Comparison of ENCODE assay signal across 1 cellular context in genomic region chr6:155491421-155491820, GRCh38.
TF ChIP-seq lines count a peak whose summit lies in the region.

No MANE protein-coding gene starts in this region.

TF ChIP-seq in HepG2, 621 proteins besides CTCF, POLR2A, EP300 and RAD21 (continued from another document and continues in another):
- TF ChIP-seq, protein P1, sequence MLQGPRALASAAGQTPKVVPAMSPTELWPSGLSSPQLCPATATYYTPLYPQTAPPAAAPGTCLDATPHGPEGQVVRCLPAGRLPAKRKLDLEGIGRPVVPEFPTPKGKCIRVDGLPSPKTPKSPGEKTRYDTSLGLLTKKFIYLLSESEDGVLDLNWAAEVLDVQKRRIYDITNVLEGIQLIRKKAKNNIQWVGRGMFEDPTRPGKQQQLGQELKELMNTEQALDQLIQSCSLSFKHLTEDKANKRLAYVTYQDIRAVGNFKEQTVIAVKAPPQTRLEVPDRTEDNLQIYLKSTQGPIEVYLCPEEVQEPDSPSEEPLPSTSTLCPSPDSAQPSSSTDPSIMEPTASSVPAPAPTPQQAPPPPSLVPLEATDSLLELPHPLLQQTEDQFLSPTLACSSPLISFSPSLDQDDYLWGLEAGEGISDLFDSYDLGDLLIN (CRISPR knock-in tag; IDR thresholded peaks at IDR 0.05; ENCODE audit: borderline replicate concordance), result no peak
- TF ChIP-seq, protein P2, sequence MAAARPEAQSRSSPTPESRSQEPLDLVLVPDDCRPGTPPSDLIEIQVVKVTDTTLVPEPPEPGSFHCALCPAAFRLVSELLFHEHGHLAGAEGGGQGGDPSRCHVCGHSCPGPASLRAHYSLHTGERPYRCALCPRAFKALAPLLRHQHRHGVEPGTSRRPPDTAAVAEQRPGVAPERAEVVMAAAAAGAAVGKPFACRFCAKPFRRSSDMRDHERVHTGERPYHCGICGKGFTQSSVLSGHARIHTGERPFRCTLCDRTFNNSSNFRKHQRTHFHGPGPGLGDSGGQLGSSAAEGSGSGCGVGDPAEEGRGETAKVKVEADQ (CRISPR knock-in tag; IDR thresholded peaks at IDR 0.05; ENCODE audit: borderline replicate concordance), result no peak
- TF ChIP-seq FOXK1 (CRISPR knock-in tag; IDR thresholded peaks at IDR 0.05; ENCODE audit: borderline replicate concordance, low read depth) (peak; percentile 94; the same call in 1 of the 2 replicates), RCOR2 (CRISPR knock-in tag; IDR thresholded peaks at IDR 0.05) (peak; percentile 87), SETDB1 (CRISPR knock-in tag; IDR thresholded peaks at IDR 0.05; ENCODE audit: borderline replicate concordance) (no peak), ZBTB42 (CRISPR knock-in tag; IDR thresholded peaks at IDR 0.05) (no peak), DBP (CRISPR knock-in tag; IDR thresholded peaks at IDR 0.05; ENCODE audit: not compliant biosample characterization) (no peak), SP2 (CRISPR knock-in tag; IDR thresholded peaks at IDR 0.05) (no peak), NR1H2 (CRISPR knock-in tag; IDR thresholded peaks at IDR 0.05; ENCODE audit: borderline replicate concordance, low read depth) (no peak), ZNF414 (CRISPR knock-in tag; IDR thresholded peaks at IDR 0.05) (no peak), ELF4 (CRISPR knock-in tag; IDR thresholded peaks at IDR 0.05; ENCODE audit: borderline replicate concordance) (no peak), STAT5B (CRISPR knock-in tag; IDR thresholded peaks at IDR 0.05) (no peak), CEBPZ (IDR thresholded peaks at IDR 0.05; ENCODE audit: low read length) (no peak), CREM (IDR thresholded peaks at IDR 0.05) (peak; percentile 85), CREM (CRISPR knock-in tag; IDR thresholded peaks at IDR 0.05) (no peak), NFE2 (CRISPR knock-in tag; IDR thresholded peaks at IDR 0.05) (no peak), ZNF430 (CRISPR knock-in tag; IDR thresholded peaks at IDR 0.05) (no peak), ELF3 (CRISPR knock-in tag; IDR thresholded peaks at IDR 0.05) (peak; percentile 73), ZFP1 (CRISPR knock-in tag; IDR thresholded peaks at IDR 0.05) (no peak; the same call in 1 of the 2 replicates), RARA (CRISPR knock-in tag; IDR thresholded peaks at IDR 0.05) (peak; percentile 99), ARID2 (CRISPR knock-in tag; IDR thresholded peaks at IDR 0.05; ENCODE audit: borderline replicate concordance) (no peak), ZNF816 (CRISPR knock-in tag; IDR thresholded peaks at IDR 0.05; ENCODE audit: borderline replicate concordance) (no peak), ZNF687 (CRISPR knock-in tag; IDR thresholded peaks at IDR 0.05) (no peak), ZZZ3 (CRISPR knock-in tag; IDR thresholded peaks at IDR 0.05; ENCODE audit: borderline replicate concordance) (no peak)
- TF ChIP-seq, protein P3, sequence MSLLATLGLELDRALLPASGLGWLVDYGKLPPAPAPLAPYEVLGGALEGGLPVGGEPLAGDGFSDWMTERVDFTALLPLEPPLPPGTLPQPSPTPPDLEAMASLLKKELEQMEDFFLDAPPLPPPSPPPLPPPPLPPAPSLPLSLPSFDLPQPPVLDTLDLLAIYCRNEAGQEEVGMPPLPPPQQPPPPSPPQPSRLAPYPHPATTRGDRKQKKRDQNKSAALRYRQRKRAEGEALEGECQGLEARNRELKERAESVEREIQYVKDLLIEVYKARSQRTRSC (CRISPR knock-in tag; IDR thresholded peaks at IDR 0.05; ENCODE audit: low read depth), result no peak
- TF ChIP-seq, protein P4, sequence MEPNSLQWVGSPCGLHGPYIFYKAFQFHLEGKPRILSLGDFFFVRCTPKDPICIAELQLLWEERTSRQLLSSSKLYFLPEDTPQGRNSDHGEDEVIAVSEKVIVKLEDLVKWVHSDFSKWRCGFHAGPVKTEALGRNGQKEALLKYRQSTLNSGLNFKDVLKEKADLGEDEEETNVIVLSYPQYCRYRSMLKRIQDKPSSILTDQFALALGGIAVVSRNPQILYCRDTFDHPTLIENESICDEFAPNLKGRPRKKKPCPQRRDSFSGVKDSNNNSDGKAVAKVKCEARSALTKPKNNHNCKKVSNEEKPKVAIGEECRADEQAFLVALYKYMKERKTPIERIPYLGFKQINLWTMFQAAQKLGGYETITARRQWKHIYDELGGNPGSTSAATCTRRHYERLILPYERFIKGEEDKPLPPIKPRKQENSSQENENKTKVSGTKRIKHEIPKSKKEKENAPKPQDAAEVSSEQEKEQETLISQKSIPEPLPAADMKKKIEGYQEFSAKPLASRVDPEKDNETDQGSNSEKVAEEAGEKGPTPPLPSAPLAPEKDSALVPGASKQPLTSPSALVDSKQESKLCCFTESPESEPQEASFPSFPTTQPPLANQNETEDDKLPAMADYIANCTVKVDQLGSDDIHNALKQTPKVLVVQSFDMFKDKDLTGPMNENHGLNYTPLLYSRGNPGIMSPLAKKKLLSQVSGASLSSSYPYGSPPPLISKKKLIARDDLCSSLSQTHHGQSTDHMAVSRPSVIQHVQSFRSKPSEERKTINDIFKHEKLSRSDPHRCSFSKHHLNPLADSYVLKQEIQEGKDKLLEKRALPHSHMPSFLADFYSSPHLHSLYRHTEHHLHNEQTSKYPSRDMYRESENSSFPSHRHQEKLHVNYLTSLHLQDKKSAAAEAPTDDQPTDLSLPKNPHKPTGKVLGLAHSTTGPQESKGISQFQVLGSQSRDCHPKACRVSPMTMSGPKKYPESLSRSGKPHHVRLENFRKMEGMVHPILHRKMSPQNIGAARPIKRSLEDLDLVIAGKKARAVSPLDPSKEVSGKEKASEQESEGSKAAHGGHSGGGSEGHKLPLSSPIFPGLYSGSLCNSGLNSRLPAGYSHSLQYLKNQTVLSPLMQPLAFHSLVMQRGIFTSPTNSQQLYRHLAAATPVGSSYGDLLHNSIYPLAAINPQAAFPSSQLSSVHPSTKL (CRISPR knock-in tag; IDR thresholded peaks at IDR 0.05), result peak; percentile 99
- TF ChIP-seq, protein P5, sequence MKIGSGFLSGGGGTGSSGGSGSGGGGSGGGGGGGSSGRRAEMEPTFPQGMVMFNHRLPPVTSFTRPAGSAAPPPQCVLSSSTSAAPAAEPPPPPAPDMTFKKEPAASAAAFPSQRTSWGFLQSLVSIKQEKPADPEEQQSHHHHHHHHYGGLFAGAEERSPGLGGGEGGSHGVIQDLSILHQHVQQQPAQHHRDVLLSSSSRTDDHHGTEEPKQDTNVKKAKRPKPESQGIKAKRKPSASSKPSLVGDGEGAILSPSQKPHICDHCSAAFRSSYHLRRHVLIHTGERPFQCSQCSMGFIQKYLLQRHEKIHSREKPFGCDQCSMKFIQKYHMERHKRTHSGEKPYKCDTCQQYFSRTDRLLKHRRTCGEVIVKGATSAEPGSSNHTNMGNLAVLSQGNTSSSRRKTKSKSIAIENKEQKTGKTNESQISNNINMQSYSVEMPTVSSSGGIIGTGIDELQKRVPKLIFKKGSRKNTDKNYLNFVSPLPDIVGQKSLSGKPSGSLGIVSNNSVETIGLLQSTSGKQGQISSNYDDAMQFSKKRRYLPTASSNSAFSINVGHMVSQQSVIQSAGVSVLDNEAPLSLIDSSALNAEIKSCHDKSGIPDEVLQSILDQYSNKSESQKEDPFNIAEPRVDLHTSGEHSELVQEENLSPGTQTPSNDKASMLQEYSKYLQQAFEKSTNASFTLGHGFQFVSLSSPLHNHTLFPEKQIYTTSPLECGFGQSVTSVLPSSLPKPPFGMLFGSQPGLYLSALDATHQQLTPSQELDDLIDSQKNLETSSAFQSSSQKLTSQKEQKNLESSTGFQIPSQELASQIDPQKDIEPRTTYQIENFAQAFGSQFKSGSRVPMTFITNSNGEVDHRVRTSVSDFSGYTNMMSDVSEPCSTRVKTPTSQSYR (CRISPR knock-in tag; IDR thresholded peaks at IDR 0.05; ENCODE audit: borderline replicate concordance), result no peak
- TF ChIP-seq, protein P6, sequence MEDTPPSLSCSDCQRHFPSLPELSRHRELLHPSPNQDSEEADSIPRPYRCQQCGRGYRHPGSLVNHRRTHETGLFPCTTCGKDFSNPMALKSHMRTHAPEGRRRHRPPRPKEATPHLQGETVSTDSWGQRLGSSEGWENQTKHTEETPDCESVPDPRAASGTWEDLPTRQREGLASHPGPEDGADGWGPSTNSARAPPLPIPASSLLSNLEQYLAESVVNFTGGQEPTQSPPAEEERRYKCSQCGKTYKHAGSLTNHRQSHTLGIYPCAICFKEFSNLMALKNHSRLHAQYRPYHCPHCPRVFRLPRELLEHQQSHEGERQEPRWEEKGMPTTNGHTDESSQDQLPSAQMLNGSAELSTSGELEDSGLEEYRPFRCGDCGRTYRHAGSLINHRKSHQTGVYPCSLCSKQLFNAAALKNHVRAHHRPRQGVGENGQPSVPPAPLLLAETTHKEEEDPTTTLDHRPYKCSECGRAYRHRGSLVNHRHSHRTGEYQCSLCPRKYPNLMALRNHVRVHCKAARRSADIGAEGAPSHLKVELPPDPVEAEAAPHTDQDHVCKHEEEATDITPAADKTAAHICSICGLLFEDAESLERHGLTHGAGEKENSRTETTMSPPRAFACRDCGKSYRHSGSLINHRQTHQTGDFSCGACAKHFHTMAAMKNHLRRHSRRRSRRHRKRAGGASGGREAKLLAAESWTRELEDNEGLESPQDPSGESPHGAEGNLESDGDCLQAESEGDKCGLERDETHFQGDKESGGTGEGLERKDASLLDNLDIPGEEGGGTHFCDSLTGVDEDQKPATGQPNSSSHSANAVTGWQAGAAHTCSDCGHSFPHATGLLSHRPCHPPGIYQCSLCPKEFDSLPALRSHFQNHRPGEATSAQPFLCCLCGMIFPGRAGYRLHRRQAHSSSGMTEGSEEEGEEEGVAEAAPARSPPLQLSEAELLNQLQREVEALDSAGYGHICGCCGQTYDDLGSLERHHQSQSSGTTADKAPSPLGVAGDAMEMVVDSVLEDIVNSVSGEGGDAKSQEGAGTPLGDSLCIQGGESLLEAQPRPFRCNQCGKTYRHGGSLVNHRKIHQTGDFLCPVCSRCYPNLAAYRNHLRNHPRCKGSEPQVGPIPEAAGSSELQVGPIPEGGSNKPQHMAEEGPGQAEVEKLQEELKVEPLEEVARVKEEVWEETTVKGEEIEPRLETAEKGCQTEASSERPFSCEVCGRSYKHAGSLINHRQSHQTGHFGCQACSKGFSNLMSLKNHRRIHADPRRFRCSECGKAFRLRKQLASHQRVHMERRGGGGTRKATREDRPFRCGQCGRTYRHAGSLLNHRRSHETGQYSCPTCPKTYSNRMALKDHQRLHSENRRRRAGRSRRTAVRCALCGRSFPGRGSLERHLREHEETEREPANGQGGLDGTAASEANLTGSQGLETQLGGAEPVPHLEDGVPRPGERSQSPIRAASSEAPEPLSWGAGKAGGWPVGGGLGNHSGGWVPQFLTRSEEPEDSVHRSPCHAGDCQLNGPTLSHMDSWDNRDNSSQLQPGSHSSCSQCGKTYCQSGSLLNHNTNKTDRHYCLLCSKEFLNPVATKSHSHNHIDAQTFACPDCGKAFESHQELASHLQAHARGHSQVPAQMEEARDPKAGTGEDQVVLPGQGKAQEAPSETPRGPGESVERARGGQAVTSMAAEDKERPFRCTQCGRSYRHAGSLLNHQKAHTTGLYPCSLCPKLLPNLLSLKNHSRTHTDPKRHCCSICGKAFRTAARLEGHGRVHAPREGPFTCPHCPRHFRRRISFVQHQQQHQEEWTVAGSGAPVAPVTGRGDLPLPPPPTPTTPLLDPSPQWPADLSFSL (CRISPR knock-in tag; IDR thresholded peaks at IDR 0.05), result no peak
